ENCODE assay signal across 1 cellular context in genomic region chr2:174544156-174544555, GRCh38.
TF ChIP-seq lines count a peak whose summit lies in the region.

No MANE protein-coding gene starts in this region.

TF ChIP-seq in HepG2, 621 proteins besides CTCF, POLR2A, EP300 and RAD21:
- no peak for TF ChIP-seq XBP1 (CRISPR knock-in tag; IDR thresholded peaks at IDR 0.05)
- no peak for TF ChIP-seq CBX1 (IDR thresholded peaks at IDR 0.05; ENCODE audit: low read depth)
- no peak for TF ChIP-seq CREB1 (IDR thresholded peaks at IDR 0.05)
- TF ChIP-seq CREB1 (CRISPR knock-in tag; IDR thresholded peaks at IDR 0.05): no peak
- TF ChIP-seq PAX8 (CRISPR knock-in tag; IDR thresholded peaks at IDR 0.05; ENCODE audit: borderline replicate concordance): no peak
- TF ChIP-seq MED8 (CRISPR knock-in tag; IDR thresholded peaks at IDR 0.05; ENCODE audit: insufficient replicate concordance): no peak
- no peak for TF ChIP-seq BRF2 (CRISPR knock-in tag; IDR thresholded peaks at IDR 0.05)
- no peak for TF ChIP-seq PCBP2 (optimal IDR thresholded peaks at IDR 0.05; ENCODE audit: low read depth, low read length, poor library complexity, severe bottlenecking)
- TF ChIP-seq, protein P1, sequence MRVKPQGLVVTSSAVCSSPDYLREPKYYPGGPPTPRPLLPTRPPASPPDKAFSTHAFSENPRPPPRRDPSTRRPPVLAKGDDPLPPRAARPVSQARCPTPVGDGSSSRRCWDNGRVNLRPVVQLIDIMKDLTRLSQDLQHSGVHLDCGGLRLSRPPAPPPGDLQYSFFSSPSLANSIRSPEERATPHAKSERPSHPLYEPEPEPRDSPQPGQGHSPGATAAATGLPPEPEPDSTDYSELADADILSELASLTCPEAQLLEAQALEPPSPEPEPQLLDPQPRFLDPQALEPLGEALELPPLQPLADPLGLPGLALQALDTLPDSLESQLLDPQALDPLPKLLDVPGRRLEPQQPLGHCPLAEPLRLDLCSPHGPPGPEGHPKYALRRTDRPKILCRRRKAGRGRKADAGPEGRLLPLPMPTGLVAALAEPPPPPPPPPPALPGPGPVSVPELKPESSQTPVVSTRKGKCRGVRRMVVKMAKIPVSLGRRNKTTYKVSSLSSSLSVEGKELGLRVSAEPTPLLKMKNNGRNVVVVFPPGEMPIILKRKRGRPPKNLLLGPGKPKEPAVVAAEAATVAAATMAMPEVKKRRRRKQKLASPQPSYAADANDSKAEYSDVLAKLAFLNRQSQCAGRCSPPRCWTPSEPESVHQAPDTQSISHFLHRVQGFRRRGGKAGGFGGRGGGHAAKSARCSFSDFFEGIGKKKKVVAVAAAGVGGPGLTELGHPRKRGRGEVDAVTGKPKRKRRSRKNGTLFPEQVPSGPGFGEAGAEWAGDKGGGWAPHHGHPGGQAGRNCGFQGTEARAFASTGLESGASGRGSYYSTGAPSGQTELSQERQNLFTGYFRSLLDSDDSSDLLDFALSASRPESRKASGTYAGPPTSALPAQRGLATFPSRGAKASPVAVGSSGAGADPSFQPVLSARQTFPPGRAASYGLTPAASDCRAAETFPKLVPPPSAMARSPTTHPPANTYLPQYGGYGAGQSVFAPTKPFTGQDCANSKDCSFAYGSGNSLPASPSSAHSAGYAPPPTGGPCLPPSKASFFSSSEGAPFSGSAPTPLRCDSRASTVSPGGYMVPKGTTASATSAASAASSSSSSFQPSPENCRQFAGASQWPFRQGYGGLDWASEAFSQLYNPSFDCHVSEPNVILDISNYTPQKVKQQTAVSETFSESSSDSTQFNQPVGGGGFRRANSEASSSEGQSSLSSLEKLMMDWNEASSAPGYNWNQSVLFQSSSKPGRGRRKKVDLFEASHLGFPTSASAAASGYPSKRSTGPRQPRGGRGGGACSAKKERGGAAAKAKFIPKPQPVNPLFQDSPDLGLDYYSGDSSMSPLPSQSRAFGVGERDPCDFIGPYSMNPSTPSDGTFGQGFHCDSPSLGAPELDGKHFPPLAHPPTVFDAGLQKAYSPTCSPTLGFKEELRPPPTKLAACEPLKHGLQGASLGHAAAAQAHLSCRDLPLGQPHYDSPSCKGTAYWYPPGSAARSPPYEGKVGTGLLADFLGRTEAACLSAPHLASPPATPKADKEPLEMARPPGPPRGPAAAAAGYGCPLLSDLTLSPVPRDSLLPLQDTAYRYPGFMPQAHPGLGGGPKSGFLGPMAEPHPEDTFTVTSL (CRISPR knock-in tag; IDR thresholded peaks at IDR 0.05; ENCODE audit: borderline replicate concordance): no peak
- TF ChIP-seq HOMEZ (CRISPR knock-in tag; IDR thresholded peaks at IDR 0.05; ENCODE audit: low read depth): no peak
- TF ChIP-seq SP5 (CRISPR knock-in tag; IDR thresholded peaks at IDR 0.05; ENCODE audit: borderline replicate concordance, low read depth): no peak
- TF ChIP-seq MEF2D (CRISPR knock-in tag; IDR thresholded peaks at IDR 0.05): no peak
